29 cellular contexts compared by ENCODE assay signal in genomic region chr14:29838752-29839151, GRCh38.
"Had no signal": no experiment of that assay in that cellular context is flagged by ENCODE, and none has a peak within 500 bp of the region (broad histone marks: within the 10 kb centered on the region; RNA-seq: fewer than 3 reads in every experiment).

No MANE protein-coding gene starts in this region.

- H3K4me3 Mint-ChIP-seq: stimulated activated effector memory CD8-positive, alpha-beta T cell treated with anti-CD3 and anti-CD28 coated beads, Interleukin-12 subunit alpha, Interleukin-12 subunit beta, amount 100 ng/mL, for 72 hours; stimulated activated memory B cell treated with anti-CD40 and anti-IgM and Interleukin-4, amounts not matched to agents 10 μg/mL and 1 μg/mL and 100 μg/mL, for 72 hours; stimulated activated naive B cell treated with anti-CD40 and anti-IgM and Interleukin-4, amounts not matched to agents 10 μg/mL and 1 μg/mL and 100 μg/mL, for 72 hours; stimulated activated naive CD8-positive, alpha-beta T cell treated with anti-CD3 and anti-CD28 coated beads, Interleukin-15, amount 100 ng/mL, for 72 hours; stimulated activated naive CD8-positive, alpha-beta T cell treated with anti-CD3 and anti-CD28 coated beads, Interleukin-15, Interleukin-2, amounts not matched to agents 100 ng/mL and 50 ng/mL, for 24 hours; type B pancreatic cell had no signal

- H3K27me3 Mint-ChIP-seq: stimulated activated memory B cell treated with anti-CD40 and anti-IgM and Interleukin-4, amounts not matched to agents 10 μg/mL and 1 μg/mL and 100 μg/mL, for 72 hours; stimulated activated naive B cell treated with anti-CD40 and anti-IgM and Interleukin-4, amounts not matched to agents 10 μg/mL and 1 μg/mL and 100 μg/mL, for 72 hours; stimulated activated naive CD8-positive, alpha-beta T cell treated with anti-CD3 and anti-CD28 coated beads, Interleukin-15, amount 100 ng/mL, for 72 hours; stimulated activated naive CD8-positive, alpha-beta T cell treated with anti-CD3 and anti-CD28 coated beads, Interleukin-15, Interleukin-2, amounts not matched to agents 100 ng/mL and 50 ng/mL, for 24 hours; type B pancreatic cell had no signal

- H3K4me3 ChIP-seq: stomach, suprapubic skin, testis, thoracic aorta, thyroid gland, tibial artery, tibial nerve, transverse colon, upper lobe of left lung, upper lobe of right lung, uterus, vagina had no signal

- H3K27ac ChIP-seq: stomach, suprapubic skin, testis, thoracic aorta, thyroid gland, tibial artery, tibial nerve, transverse colon, upper lobe of left lung, upper lobe of right lung, uterus, vagina had no signal

- H3K4me1 Mint-ChIP-seq: stimulated activated effector memory CD8-positive, alpha-beta T cell treated with anti-CD3 and anti-CD28 coated beads, Interleukin-12 subunit alpha, Interleukin-12 subunit beta, amount 100 ng/mL, for 72 hours; stimulated activated memory B cell treated with anti-CD40 and anti-IgM and Interleukin-4, amounts not matched to agents 10 μg/mL and 1 μg/mL and 100 μg/mL, for 72 hours; stimulated activated naive B cell treated with anti-CD40 and anti-IgM and Interleukin-4, amounts not matched to agents 10 μg/mL and 1 μg/mL and 100 μg/mL, for 72 hours; stimulated activated naive CD8-positive, alpha-beta T cell treated with anti-CD3 and anti-CD28 coated beads, Interleukin-15, amount 100 ng/mL, for 72 hours had no signal

- DNase-seq: stimulated activated CD4-positive, alpha-beta T cell treated with anti-CD3 and anti-CD28 coated beads, Interleukin-2, amount 100 ng/mL, for 48 hours; stimulated activated CD4-positive, alpha-beta T cell treated with anti-CD3 and anti-CD28 coated beads, Interleukin-4, amount 100 ng/mL, for 1 hour; stimulated activated CD4-positive, alpha-beta T cell treated with anti-CD3 and anti-CD28 coated beads, Interleukin-4, amount 100 ng/mL, for 24 hours; stimulated activated CD4-positive, alpha-beta T cell treated with anti-CD3 and anti-CD28 coated beads, Interleukin-4, amount 100 ng/mL, for 4 hours; stimulated activated CD8-positive, alpha-beta memory T cell treated with anti-CD3 and anti-CD28 coated beads, Interleukin-4, amount 100 ng/mL, for 48 hours; stimulated activated naive B cell treated with anti-CD40 and anti-IgM and Interleukin-4, amounts not matched to agents 10 μg/mL and 1 μg/mL and 100 μg/mL, for 72 hours; stimulated activated naive CD4-positive, alpha-beta T cell; stimulated activated naive CD4-positive, alpha-beta T cell treated with Interleukin-2 at 50 U/mL for 16 hours; stimulated activated naive CD8-positive, alpha-beta T cell treated with anti-CD3 and anti-CD28 coated beads, Interleukin-15, amount 100 ng/mL, for 72 hours; stimulated activated naive CD8-positive, alpha-beta T cell treated with anti-CD3 and anti-CD28 coated beads, Interleukin-15, Interleukin-2, amounts not matched to agents 100 U/mL and 50 U/mL, for 24 hours; stomach; substantia nigra; testis; thyroid gland; tibial artery; transverse colon; trophoblast cell; upper lobe of left lung; upper lobe of right lung; uterus had no signal

- H3K36me3 Mint-ChIP-seq: stimulated activated effector memory CD8-positive, alpha-beta T cell treated with anti-CD3 and anti-CD28 coated beads, Interleukin-12 subunit alpha, Interleukin-12 subunit beta, amount 100 ng/mL, for 72 hours had no signal

- ATAC-seq: stimulated activated effector memory CD8-positive, alpha-beta T cell treated with anti-CD3 and anti-CD28 coated beads, Interleukin-12 subunit alpha, Interleukin-12 subunit beta, amount 100 ng/mL, for 72 hours; stimulated activated memory B cell treated with anti-CD40 and anti-IgM and Interleukin-4, amounts not matched to agents 10 μg/mL and 1 μg/mL and 100 μg/mL, for 72 hours; stimulated activated naive B cell treated with anti-CD40 and anti-IgM and Interleukin-4, amounts not matched to agents 10 μg/mL and 1 μg/mL and 100 μg/mL, for 72 hours; stimulated activated naive CD8-positive, alpha-beta T cell treated with anti-CD3 and anti-CD28 coated beads, Interleukin-15, amount 100 ng/mL, for 72 hours; stimulated activated naive CD8-positive, alpha-beta T cell treated with anti-CD3 and anti-CD28 coated beads, Interleukin-15, Interleukin-2, amounts not matched to agents 100 U/mL and 50 U/mL, for 24 hours; upper lobe of right lung had no signal

- H3K27me3 ChIP-seq: stomach, suprapubic skin, testis, thyroid gland, tibial artery, tibial nerve, transverse colon, upper lobe of left lung, upper lobe of right lung, uterus, vagina had no signal

- H3K4me1 ChIP-seq: stomach, suprapubic skin, testis, thyroid gland, tibial artery, tibial nerve, transverse colon, upper lobe of left lung, upper lobe of right lung, uterus, vagina had no signal

- H3K27ac Mint-ChIP-seq: stimulated activated effector memory CD8-positive, alpha-beta T cell treated with anti-CD3 and anti-CD28 coated beads, Interleukin-12 subunit alpha, Interleukin-12 subunit beta, amount 100 ng/mL, for 72 hours; stimulated activated memory B cell treated with anti-CD40 and anti-IgM and Interleukin-4, amounts not matched to agents 10 μg/mL and 1 μg/mL and 100 μg/mL, for 72 hours; stimulated activated naive B cell treated with anti-CD40 and anti-IgM and Interleukin-4, amounts not matched to agents 10 μg/mL and 1 μg/mL and 100 μg/mL, for 72 hours; stimulated activated naive CD8-positive, alpha-beta T cell treated with anti-CD3 and anti-CD28 coated beads, Interleukin-15, amount 100 ng/mL, for 72 hours; stimulated activated naive CD8-positive, alpha-beta T cell treated with anti-CD3 and anti-CD28 coated beads, Interleukin-15, Interleukin-2, amounts not matched to agents 100 ng/mL and 50 ng/mL, for 24 hours; type B pancreatic cell had no signal

- H3K9me3 ChIP-seq: testis, thyroid gland had no signal

- H3K36me3 ChIP-seq: suprapubic skin, thoracic aorta, thyroid gland, transverse colon, upper lobe of left lung, upper lobe of right lung, uterus, vagina had no signal

- FAIRE-seq: urothelium cell line had no signal
